Comparison of ENCODE assay signal across 9 cellular contexts in genomic region chr17:5122586-5123342, GRCh38.
A peak's percentile ranks its signal among the peaks of the same experiment; 100 is the strongest.
DNase-seq lines count a peak whose midpoint lies in the region; ATAC-seq and TF ChIP-seq lines count a peak whose summit lies in the region.
"Had no signal": no experiment of that assay in that cellular context is flagged by ENCODE, and none has a peak within 500 bp of the region (broad histone marks: within the 10 kb centered on the region; RNA-seq: fewer than 3 reads in every experiment).

No MANE protein-coding gene starts in this region.

- H3K9ac ChIP-seq in iPS-20b (ENCODE audit: low read depth, low read length) = peak overlapping the region; percentile 61; the same call in 1 of the 2 replicates

- no peaks in the 10 kb centered on the region for H3K36me3 ChIP-seq in iPS-20b (ENCODE audit: insufficient read depth, low read depth, low read length)

- H3K9me3 Mint-ChIP-seq in activated naive CD8-positive, alpha-beta T cell treated with anti-CD3 and anti-CD28 coated beads, Interleukin-2, amount 50 U/mL, for 24 hours = no peaks in the 10 kb centered on the region
- H3K9me3 Mint-ChIP-seq in stimulated activated effector memory CD8-positive, alpha-beta T cell treated with anti-CD3 and anti-CD28 coated beads, Interleukin-12 subunit alpha, Interleukin-12 subunit beta, amount 100 ng/mL, for 72 hours = no peaks in the 10 kb centered on the region
- H3K9me3 Mint-ChIP-seq: central memory CD8-positive, alpha-beta T cell had no signal

- no peak overlapping the region for H3K4me3 Mint-ChIP-seq in activated naive CD8-positive, alpha-beta T cell treated with anti-CD3 and anti-CD28 coated beads, Interleukin-2, amount 50 U/mL, for 24 hours
- H3K4me3 Mint-ChIP-seq in stimulated activated effector memory CD8-positive, alpha-beta T cell treated with anti-CD3 and anti-CD28 coated beads, Interleukin-12 subunit alpha, Interleukin-12 subunit beta, amount 100 ng/mL, for 72 hours = peak overlapping the region; percentile 44

- H3K27me3 ChIP-seq in iPS-20b (ENCODE audit: insufficient read depth, low read length) = peaks cover 26% of the 10 kb centered on the region

- ATAC-seq in activated naive CD8-positive, alpha-beta T cell treated with anti-CD3 and anti-CD28 coated beads, Interleukin-2, amount 50 U/mL, for 24 hours = peak; percentile 30
- peak; percentile 35 for ATAC-seq in stimulated activated effector memory CD8-positive, alpha-beta T cell treated with anti-CD3 and anti-CD28 coated beads, Interleukin-12 subunit alpha, Interleukin-12 subunit beta, amount 100 ng/mL, for 72 hours
- ATAC-seq in HG03432 (IDR thresholded peaks at IDR 0.05; ENCODE audit: unreplicated experiment) (no peak), HG02840 (IDR thresholded peaks at IDR 0.05; ENCODE audit: low FRiP score, unreplicated experiment) (no peak), HG02642 (IDR thresholded peaks at IDR 0.05; ENCODE audit: poor library complexity, unreplicated experiment) (no peak)

- no peak for TF ChIP-seq CTCF in HFF-Myc (IDR thresholded peaks at IDR 0.05; ENCODE audit: low read depth, low read length, missing control alignments)

- H3K27ac Mint-ChIP-seq in activated naive CD8-positive, alpha-beta T cell treated with anti-CD3 and anti-CD28 coated beads, Interleukin-2, amount 50 U/mL, for 24 hours = no peak overlapping the region
- H3K27ac Mint-ChIP-seq in stimulated activated effector memory CD8-positive, alpha-beta T cell treated with anti-CD3 and anti-CD28 coated beads, Interleukin-12 subunit alpha, Interleukin-12 subunit beta, amount 100 ng/mL, for 72 hours = no peak overlapping the region

- H3K9me3 ChIP-seq in iPS-20b (ENCODE audit: insufficient read depth, low read depth, low read length) = no peaks in the 10 kb centered on the region

- peaks cover 52% of the 10 kb centered on the region for H3K27me3 Mint-ChIP-seq in activated naive CD8-positive, alpha-beta T cell treated with anti-CD3 and anti-CD28 coated beads, Interleukin-2, amount 50 U/mL, for 24 hours

- H3K4me1 Mint-ChIP-seq in activated naive CD8-positive, alpha-beta T cell treated with anti-CD3 and anti-CD28 coated beads, Interleukin-2, amount 50 U/mL, for 24 hours = peaks cover 7% of the 10 kb centered on the region
- H3K4me1 Mint-ChIP-seq in stimulated activated effector memory CD8-positive, alpha-beta T cell treated with anti-CD3 and anti-CD28 coated beads, Interleukin-12 subunit alpha, Interleukin-12 subunit beta, amount 100 ng/mL, for 72 hours = peaks cover 7% of the 10 kb centered on the region
- H3K4me1 Mint-ChIP-seq: central memory CD8-positive, alpha-beta T cell had no signal

- no peak overlapping the region for H3K27ac ChIP-seq in iPS-20b (ENCODE audit: low read length)

- H3K4me1 ChIP-seq in iPS-20b (ENCODE audit: insufficient read depth, low read length) = no peaks in the 10 kb centered on the region

- DNase-seq in HFF-Myc (ENCODE audit: extremely low read depth, low read depth) = no peak
- DNase-seq in activated naive CD8-positive, alpha-beta T cell treated with anti-CD3 and anti-CD28 coated beads, Interleukin-2, amount 50 U/mL, for 24 hours = no peak
- DNase-seq in stimulated activated effector memory CD8-positive, alpha-beta T cell treated with anti-CD3 and anti-CD28 coated beads, Interleukin-12 subunit alpha, Interleukin-12 subunit beta, amount 100 ng/mL, for 72 hours (ENCODE audit: low spot score in 2 of 2) = no peak
- no peak for DNase-seq in NCI-H226

- peaks cover 2% of the 10 kb centered on the region for H3K36me3 Mint-ChIP-seq in activated naive CD8-positive, alpha-beta T cell treated with anti-CD3 and anti-CD28 coated beads, Interleukin-2, amount 50 U/mL, for 24 hours (ENCODE audit: low read depth)
- H3K36me3 Mint-ChIP-seq in stimulated activated effector memory CD8-positive, alpha-beta T cell treated with anti-CD3 and anti-CD28 coated beads, Interleukin-12 subunit alpha, Interleukin-12 subunit beta, amount 100 ng/mL, for 72 hours = no peaks in the 10 kb centered on the region

- H3K4me3 ChIP-seq in HFF-Myc (replicated peaks; ENCODE audit: low read depth, low read length) = peak overlapping the region; percentile 40
- peak overlapping the region; percentile 69 for H3K4me3 ChIP-seq in iPS-20b (ENCODE audit: low read length)

Comparison
In these comparisons a context has a peak if more than half of its experiments do, and no peak if none do; other contexts are left out.
1. ATAC-seq: peak in activated naive CD8-positive, alpha-beta T cell treated with anti-CD3 and anti-CD28 coated beads, Interleukin-2, amount 50 U/mL, for 24 hours (single experiment) and stimulated activated effector memory CD8-positive, alpha-beta T cell treated with anti-CD3 and anti-CD28 coated beads, Interleukin-12 subunit alpha, Interleukin-12 subunit beta, amount 100 ng/mL, for 72 hours (single experiment); none in HG03432 (single experiment), HG02840 (single experiment) and HG02642 (single experiment).